In genomic region chr2:120381661-120382060, GRCh38 we compare ENCODE assay signal across 33 cellular contexts. TPM values are rescaled to one million over a fixed set of nuclear protein-coding genes. Genes with fewer than 3 reads are reported as not detected.
"Had no signal": no experiment of that assay in that cellular context is flagged by ENCODE, and none has a peak within 500 bp of the region (broad histone marks: within the 10 kb centered on the region; RNA-seq: fewer than 3 reads in every experiment).

No MANE protein-coding gene starts in this region.

- H3K27ac ChIP-seq: ascending aorta, body of pancreas, KMS-11, Peyer's patch, RWPE1, SJSA1 had no signal

- H3K9ac ChIP-seq: KMS-11 had no signal

- H3K4me3 ChIP-seq: ascending aorta, body of pancreas, Peyer's patch, SJSA1 had no signal

- FAIRE-seq: bronchial epithelial cell, TTC549 had no signal

- H3K36me3 ChIP-seq: ascending aorta, Peyer's patch, SJSA1 had no signal

- H3K4me2 ChIP-seq: KMS-11 had no signal

- H3K27me3 ChIP-seq: ascending aorta, body of pancreas, Peyer's patch had no signal

- H3K9me3 ChIP-seq: ascending aorta, body of pancreas, Peyer's patch, SJSA1 had no signal

- DNase-seq: activated B cell treated with CpG ODN at 0.5 μM for 24 hours; activated CD4-positive, alpha-beta T cell treated with anti-CD3 and anti-CD28 coated beads for 1 hour; activated CD4-positive, alpha-beta T cell treated with anti-CD3 and anti-CD28 coated beads, Interleukin-2, amount 10 ng/mL, durations not matched to agents 24 days and 14 days; activated CD4-positive, alpha-beta T cell treated with anti-CD3 and anti-CD28 coated beads, Interleukin-2, amount 50 U/mL, for 48 hours; activated CD8-positive, alpha-beta memory T cell treated with anti-CD3 and anti-CD28 coated beads, Interleukin-2, amount 10 ng/mL, durations not matched to agents 7 days and 5 days; activated effector memory CD4-positive, alpha-beta T cell treated with anti-CD3 and anti-CD28 coated beads, Interleukin-2, amount 50 U/mL, for 16 hours; activated naive CD4-positive, alpha-beta T cell treated with Interleukin-2 at 50 U/mL for 16 hours; activated naive CD8-positive, alpha-beta T cell treated with anti-CD3 and anti-CD28 coated beads, Interleukin-2, amount 50 U/mL, for 24 hours; activated T-cell treated with anti-CD3 and anti-CD28 coated beads, Interleukin-2, amount 50 U/mL, for 4 hours; amniotic stem cell; body of pancreas; central memory CD4-positive, alpha-beta T cell; NCI-H1092; NCI-H1930; NCI-H2171; NCI-H2227 treated with DMSO at 0.1 percent for 48 hours; NCI-H524; NCI-H774; NK-92 treated with Interleukin-12 subunit alpha and Interleukin-12 subunit beta, amount 100 ng/mL, for 24 hours; OCI-M1; Peyer's patch; SHP77; T-helper 17 cell; T-helper 9 cell had no signal

- H3K4me1 ChIP-seq: ascending aorta, Peyer's patch, SJSA1 had no signal

- ATAC-seq: activated CD8-positive, alpha-beta memory T cell treated with anti-CD3 and anti-CD28 coated beads, Interleukin-2, amount 10 ng/mL, durations not matched to agents 7 days and 5 days; activated naive CD4-positive, alpha-beta T cell treated with anti-CD3 and anti-CD28 coated beads, Interleukin-2, amount 50 U/mL, for 72 hours; activated naive CD8-positive, alpha-beta T cell treated with anti-CD3 and anti-CD28 coated beads, Interleukin-2, amount 50 U/mL, for 24 hours; activated T-cell treated with anti-CD3 and anti-CD28 coated beads, Interleukin-2, amount 50 U/mL, for 4 hours; body of pancreas; SK-N-SH treated with all-trans-retinoic acid at 6 μM for 48 hours; T-helper 17 cell had no signal

RNA-seq across cellular contexts. Expression of gene INHBB, which starts 35.7 kb away (rescaled TPM):
- total RNA-seq: activated B cell treated with CpG ODN at 0.5 μM for 24 hours; activated CD4-positive, alpha-beta T cell treated with anti-CD3 and anti-CD28 coated beads, Interleukin-2, amount 10 ng/mL, durations not matched to agents 24 days and 14 days; activated CD8-positive, alpha-beta memory T cell treated with anti-CD3 and anti-CD28 coated beads, Interleukin-2, amount 10 ng/mL, durations not matched to agents 7 days and 5 days; activated naive CD4-positive, alpha-beta T cell treated with anti-CD3 and anti-CD28 coated beads, Interleukin-2, amount 50 U/mL, for 72 hours; T-helper 17 cell had no signal
- polyA plus RNA-seq: IgD-negative memory B cell had no signal
